20 cellular contexts compared by ENCODE assay signal in genomic region chr16:346587-346986, GRCh38. TPM values are rescaled to one million over a fixed set of nuclear protein-coding genes. Genes with fewer than 3 reads are reported as not detected.
DNase-seq lines count a peak whose midpoint lies in the region; ATAC-seq and TF ChIP-seq lines count a peak whose summit lies in the region.
"Had no signal": no experiment of that assay in that cellular context is flagged by ENCODE, and none has a peak within 500 bp of the region (broad histone marks: within the 10 kb centered on the region; RNA-seq: fewer than 3 reads in every experiment).

No MANE protein-coding gene starts in this region.

- peak overlapping the region in 1 of 2 donors; percentile 76 for H3K27ac Mint-ChIP-seq in effector memory CD8-positive, alpha-beta T cell
- no peak overlapping the region for H3K27ac Mint-ChIP-seq in CD8-positive, alpha-beta T cell
- H3K27ac Mint-ChIP-seq: activated T-helper 1 cell treated with anti-CD3 and anti-CD28 coated beads, Interleukin-12 subunit alpha, Interleukin-12 subunit beta, Interleukin-2, Interleukin-4 antibody, amounts not matched to agents 30 ng/mL and 10 ng/mL and 1 ng/mL, durations not matched to agents 14 hours and 24 hours and 36 hours had no signal

- peaks cover 34% of the 10 kb centered on the region for H3K4me1 ChIP-seq in mesodermal cell (ENCODE audit: control insufficient read depth, insufficient read depth, low read length, poor library complexity, severe bottlenecking)
- peaks cover 53% of the 10 kb centered on the region for H3K4me1 ChIP-seq in CD8-positive, alpha-beta T cell (ENCODE audit: insufficient read depth, low read length)

- WGBS in mesodermal cell (ENCODE audit: insufficient coverage in 2 of 2), 2 experiments = 93% methylated on average over 13 to 14 of the region's 15 CpGs

- intact Hi-C loops in CD8-positive, alpha-beta T cell (cut with DNase I, micrococcal nuclease) = no loop called here

- no peaks in the 10 kb centered on the region for H3K27me3 ChIP-seq in CD8-positive, alpha-beta T cell (ENCODE audit: insufficient read depth, low read length)
- H3K27me3 ChIP-seq: pancreas had no signal

- no peak overlapping the region for H3K4me3 ChIP-seq in mesodermal cell (ENCODE audit: extremely low read depth, insufficient read depth, low read length, poor library complexity, severe bottlenecking)
- H3K4me3 ChIP-seq in CD8-positive, alpha-beta T cell (ENCODE audit: low read depth, low read length) = no peak overlapping the region
- H3K4me3 ChIP-seq: pancreas had no signal

- peak overlapping the region; percentile 64 for H3K27ac ChIP-seq in mesodermal cell (ENCODE audit: low read depth, low read length, severe bottlenecking)
- H3K27ac ChIP-seq in CD8-positive, alpha-beta T cell (ENCODE audit: low read depth, low read length) = no peak overlapping the region
- H3K27ac ChIP-seq: pancreas had no signal

- H3K4me3 Mint-ChIP-seq in effector memory CD8-positive, alpha-beta T cell = peak overlapping the region; percentile 55 to 75
- no peak overlapping the region for H3K4me3 Mint-ChIP-seq in CD8-positive, alpha-beta T cell
- H3K4me3 Mint-ChIP-seq: activated T-helper 1 cell treated with anti-CD3 and anti-CD28 coated beads, Interleukin-12 subunit alpha, Interleukin-12 subunit beta, Interleukin-2, Interleukin-4 antibody, amounts not matched to agents 30 ng/mL and 10 ng/mL and 1 ng/mL, durations not matched to agents 14 hours and 24 hours and 36 hours had no signal

- peak; percentile 63 for DNase-seq in ELF-1 (ENCODE audit: low read depth, low spot score)
- peak; percentile 43 for DNase-seq in NCI-H226
- DNase-seq in effector memory CD8-positive, alpha-beta T cell = no peak
- no peak for DNase-seq in HEK293T (ENCODE audit: extremely low spot score)
- DNase-seq in CD8-positive, alpha-beta T cell = no peak
- no peak for DNase-seq in RKO (ENCODE audit: low spot score)
- DNase-seq in erythroblast (lab: John Stamatoyannopoulos, UW) = no peak
- DNase-seq: activated CD8-positive, alpha-beta memory T cell treated with anti-CD3 and anti-CD28 coated beads for 24 hours; AML-193; Caco-2; GF-D8; NCI-H1092; NCI-H2029 treated with DMSO at 0.1 percent for 48 hours; NCI-H510A; SIG-M5; stimulated activated CD4-positive, alpha-beta T cell treated with anti-CD3 and anti-CD28 coated beads, Interleukin-4, amount 100 ng/mL, for 1 hour; substantia nigra had no signal

- peaks cover 46% of the 10 kb centered on the region for H3K36me3 Mint-ChIP-seq in effector memory CD8-positive, alpha-beta T cell (ENCODE audit: insufficient read depth)
- peaks cover 64% of the 10 kb centered on the region for H3K36me3 Mint-ChIP-seq in CD8-positive, alpha-beta T cell

- H3K9me3 Mint-ChIP-seq in effector memory CD8-positive, alpha-beta T cell = no peaks in the 10 kb centered on the region
- H3K9me3 Mint-ChIP-seq in CD8-positive, alpha-beta T cell = no peaks in the 10 kb centered on the region
- H3K9me3 Mint-ChIP-seq: activated T-helper 1 cell treated with anti-CD3 and anti-CD28 coated beads, Interleukin-12 subunit alpha, Interleukin-12 subunit beta, Interleukin-2, Interleukin-4 antibody, amounts not matched to agents 30 ng/mL and 10 ng/mL and 1 ng/mL, durations not matched to agents 14 hours and 24 hours and 36 hours had no signal

- no peaks in the 10 kb centered on the region for H3K9me3 ChIP-seq in mesodermal cell (ENCODE audit: control insufficient read depth, low read length)
- H3K9me3 ChIP-seq in CD8-positive, alpha-beta T cell (ENCODE audit: low read length) = no peaks in the 10 kb centered on the region
- H3K9me3 ChIP-seq: Caco-2, pancreas had no signal

- POLR2A ChIA-PET in HEK293T (lab: Yijun Ruan, JAX) = no interaction called here
- POLR2A ChIA-PET in CD8-positive, alpha-beta T cell (lab: Charles Lee) = no interaction called here

- no peak for ATAC-seq in effector memory CD8-positive, alpha-beta T cell (replicated peaks)
- ATAC-seq in CD8-positive, alpha-beta T cell = no peak
- ATAC-seq: pancreas had no signal

- no peak for TF ChIP-seq POLR2A in erythroblast (IDR thresholded peaks at IDR 0.05; ENCODE audit: low read length)

- H3K4me1 Mint-ChIP-seq in effector memory CD8-positive, alpha-beta T cell (ENCODE audit: low read depth in 2 of 2) = peaks cover 63 to 64% of the 10 kb centered on the region in 2 donors
- H3K4me1 Mint-ChIP-seq in CD8-positive, alpha-beta T cell (ENCODE audit: low read depth) = peaks cover 83% of the 10 kb centered on the region

- no peak for TF ChIP-seq CTCF in CD8-positive, alpha-beta T cell (IDR thresholded peaks at IDR 0.05)

- CTCF ChIA-PET in HEK293T (lab: Yijun Ruan, JAX) = interaction anchor here (1.0 kb wide), 1 partner anchor 9 kb away, joined by 3 read pairs; no protein-coding TSS in a partner anchor
- CTCF ChIA-PET in CD8-positive, alpha-beta T cell (lab: Charles Lee) = interaction anchor here (1.4 kb wide), 1 partner anchor 112 kb away, joined by 3 read pairs; no protein-coding TSS in a partner anchor

- no peaks in the 10 kb centered on the region for H3K27me3 Mint-ChIP-seq in effector memory CD8-positive, alpha-beta T cell
- no peaks in the 10 kb centered on the region for H3K27me3 Mint-ChIP-seq in CD8-positive, alpha-beta T cell (ENCODE audit: low read depth)

- H3K36me3 ChIP-seq in mesodermal cell (ENCODE audit: control insufficient read depth, insufficient read depth, low read length) = peaks cover 57% of the 10 kb centered on the region
- peaks cover 11% of the 10 kb centered on the region for H3K36me3 ChIP-seq in CD8-positive, alpha-beta T cell (ENCODE audit: insufficient read depth, low read length)
- H3K36me3 ChIP-seq: pancreas had no signal

TF ChIP-seq in HEK293T, 16 proteins besides CTCF, POLR2A, EP300 and RAD21:
- TF ChIP-seq ZNF384 (IDR thresholded peaks at IDR 0.05) (no peak), TARDBP (IDR thresholded peaks at IDR 0.05) (no peak), HDGF (IDR thresholded peaks at IDR 0.05; ENCODE audit: borderline replicate concordance) (no peak), FOXM1 (IDR thresholded peaks at IDR 0.05; ENCODE audit: borderline replicate concordance) (no peak), SP1 (IDR thresholded peaks at IDR 0.05) (no peak), PKNOX1 (IDR thresholded peaks at IDR 0.05) (no peak), FOXA1 (IDR thresholded peaks at IDR 0.05) (no peak)

RNA-seq across cellular contexts. Expression of gene AXIN1, which starts 5.9 kb away (rescaled TPM):
- 20.5 TPM for polyA plus RNA-seq in mesodermal cell (2013, experiment 1 of 2)
- 20.3 TPM for polyA plus RNA-seq in mesodermal cell (2013, experiment 2 of 2)
- total RNA-seq in CD8-positive, alpha-beta T cell = 10 to 100 TPM; 25.4 to 28.6 TPM

RNA-seq across cellular contexts. Expression of gene MRPL28, which starts 23.8 kb away (rescaled TPM):
- polyA plus RNA-seq in mesodermal cell (2013, experiment 1 of 2) = 82.8 TPM
- polyA plus RNA-seq in mesodermal cell (2013, experiment 2 of 2) = 81.9 TPM
- total RNA-seq in CD8-positive, alpha-beta T cell = 10 to 100 TPM; 16.7 to 17.4 TPM

RNA-seq across cellular contexts. Expression of gene PGAP6, which starts 35.2 kb away (rescaled TPM):
- 81.4 TPM for polyA plus RNA-seq in mesodermal cell (2013, experiment 1 of 2)
- polyA plus RNA-seq in mesodermal cell (2013, experiment 2 of 2) = 64.9 TPM
- 10 to 100 TPM; 57.9 to 60.8 TPM for total RNA-seq in CD8-positive, alpha-beta T cell

RNA-seq across cellular contexts. Expression of gene NME4, which starts 50.4 kb away (rescaled TPM):
- polyA plus RNA-seq in mesodermal cell (2013, experiment 1 of 2) = 320 TPM
- 312 TPM for polyA plus RNA-seq in mesodermal cell (2013, experiment 2 of 2)
- 10 to 100 TPM; 22.2 to 22.3 TPM for total RNA-seq in CD8-positive, alpha-beta T cell

RNA-seq across cellular contexts. Expression of gene DECR2, which starts 55.1 kb away (rescaled TPM):
- polyA plus RNA-seq in mesodermal cell (2013, experiment 1 of 2) = 15.1 TPM
- 14.9 TPM for polyA plus RNA-seq in mesodermal cell (2013, experiment 2 of 2)
- total RNA-seq in CD8-positive, alpha-beta T cell = 1 to 10 TPM; 6.1 to 7.9 TPM

Comparison
In these comparisons a context has a peak if more than half of its experiments do, and no peak if none do; other contexts are left out.
1. DNase-seq: peak in ELF-1 (single experiment) and NCI-H226 (single experiment); none in effector memory CD8-positive, alpha-beta T cell (0 of 3), HEK293T (single experiment), CD8-positive, alpha-beta T cell (0 of 7), RKO (single experiment) and erythroblast (0 of 2).